8 cellular contexts compared by ENCODE assay signal in genomic region chrX:139204576-139204902, GRCh38.
A peak's percentile ranks its signal among the peaks of the same experiment; 100 is the strongest.
DNase-seq lines count a peak whose midpoint lies in the region; ATAC-seq and TF ChIP-seq lines count a peak whose summit lies in the region.

No MANE protein-coding gene starts in this region.

- H2BK120ac ChIP-seq in neuronal stem cell (ENCODE audit: low read depth, low read length) = no peak overlapping the region

- H3K4ac ChIP-seq in neuronal stem cell (ENCODE audit: low read length) = no peak overlapping the region

- TF ChIP-seq CTCF in BJ (IDR thresholded peaks at IDR 0.05; ENCODE audit: insufficient read depth, low read depth, low read length) (no peak), esophagus squamous epithelium (IDR thresholded peaks at IDR 0.05) (no peak)

- H2AFZ ChIP-seq in neuronal stem cell (ENCODE audit: low read length) = peak overlapping the region; percentile 87

- no peak overlapping the region for H4K91ac ChIP-seq in neuronal stem cell (ENCODE audit: low read depth, low read length, poor library complexity)

- peaks cover 8% of the 10 kb centered on the region for H3K27me3 ChIP-seq in BJ (ENCODE audit: control insufficient read depth, insufficient read depth, low read length)
- H3K27me3 ChIP-seq in MG63 = no peaks in the 10 kb centered on the region
- H3K27me3 ChIP-seq in esophagus squamous epithelium = peaks cover 0 to 45% (median 2%) of the 10 kb centered on the region in 4 donors
- H3K27me3 ChIP-seq in neuronal stem cell (ENCODE audit: control insufficient read depth in 3 of 3, insufficient read depth in 3 of 3, low read depth in 1 of 3, low read length in 3 of 3) = no peaks in the 10 kb centered on the region

- H3K23ac ChIP-seq in neuronal stem cell (ENCODE audit: low read depth, low read length, poor library complexity) = no peak overlapping the region

- no peak overlapping the region for H3K9ac ChIP-seq in neuronal stem cell (ENCODE audit: low read depth, low read length, poor library complexity)

- peak overlapping the region; percentile 42 to 82 (median 66) for H3K27ac ChIP-seq in esophagus squamous epithelium
- no peak overlapping the region for H3K27ac ChIP-seq in neuronal stem cell (replicated peaks; ENCODE audit: low read length)

- H2BK5ac ChIP-seq in neuronal stem cell (ENCODE audit: low read length) = no peak overlapping the region

- H3K14ac ChIP-seq in neuronal stem cell (ENCODE audit: low read length) = no peak overlapping the region

- H2AK5ac ChIP-seq in neuronal stem cell (ENCODE audit: low read depth, low read length) = no peak overlapping the region

- no peaks in the 10 kb centered on the region for H3K79me1 ChIP-seq in neuronal stem cell (ENCODE audit: low read depth, low read length)

- H3K9me3 ChIP-seq in MG63 = no peaks in the 10 kb centered on the region
- H3K9me3 ChIP-seq in esophagus squamous epithelium = no peaks in the 10 kb centered on the region
- H3K9me3 ChIP-seq in neuronal stem cell (replicated peaks in 1 of 2; ENCODE audit: control insufficient read depth in 2 of 2, insufficient read depth in 1 of 2, low read depth in 1 of 2, low read length in 2 of 2) = no peaks in the 10 kb centered on the region

- POLR2A ChIA-PET in BJ (lab: Charles Lee) = no interaction called here

- H3K18ac ChIP-seq in neuronal stem cell (ENCODE audit: low read length) = peak overlapping the region; percentile 95

- no peak for ATAC-seq in HG02870 (IDR thresholded peaks at IDR 0.05; ENCODE audit: unreplicated experiment)
- no peak for ATAC-seq in GM18505 (IDR thresholded peaks at IDR 0.05; ENCODE audit: unreplicated experiment)

- no peak overlapping the region for H2BK12ac ChIP-seq in neuronal stem cell (ENCODE audit: low read length)

- intact Hi-C loops in esophagus squamous epithelium (cut with DNase I) = no loop called here

- H3K36me3 ChIP-seq in BJ (ENCODE audit: control insufficient read depth, insufficient read depth, low read length) (no peaks in the 10 kb centered on the region), MG63 (no peaks in the 10 kb centered on the region), esophagus squamous epithelium (no peaks in the 10 kb centered on the region), neuronal stem cell (replicated peaks in 1 of 2; ENCODE audit: control insufficient read depth in 2 of 2, insufficient read depth in 2 of 2, low read length in 2 of 2) (no peaks in the 10 kb centered on the region)

- H3K4me1 ChIP-seq in esophagus squamous epithelium (peaks cover 0 to 51% (median 0%) of the 10 kb centered on the region in 3 donors), neuronal stem cell (ENCODE audit: control insufficient read depth in 2 of 2, insufficient read depth in 1 of 2, low read depth in 1 of 2, low read length in 2 of 2) (peaks cover 4 to 15% of the 10 kb centered on the region in 2 donors)

- no peak overlapping the region for H4K8ac ChIP-seq in neuronal stem cell (ENCODE audit: low read depth, low read length)

- no peak for DNase-seq in BJ (ENCODE audit: low read depth)
- DNase-seq in MG63 = no peak
- no peak for DNase-seq in esophagus squamous epithelium (lab: John Stamatoyannopoulos, UW)
- DNase-seq in neuronal stem cell (ENCODE audit: low spot score) = no peak
- DNase-seq in COLO829 (ENCODE audit: low spot score) = no peak
- no peak for DNase-seq in NCI-H2029 (lab: John Stamatoyannopoulos, UW)

- H3K4me3 ChIP-seq in BJ (ENCODE audit: low read depth, low read length) (peak overlapping the region; percentile 32), MG63 (peak overlapping the region; percentile 47), esophagus squamous epithelium (peak overlapping the region; percentile 35 to 69 (median 48)), neuronal stem cell (ENCODE audit: low read length in 2 of 2) (peak overlapping the region; percentile 53 to 83)

- CTCF ChIA-PET in BJ (lab: Yijun Ruan, JAX) = no interaction called here

- WGBS in esophagus squamous epithelium, 2 donors = 11% methylated on average over 13 of the region's 18 CpGs; no CpG with 5 or more reads in 1 of the 2 donors
- WGBS in neuronal stem cell (ENCODE audit: extremely low coverage in 2 of 2, insufficient read length in 2 of 2, insufficient replicate concordance in 1 of 2), 2 donors = no CpG with 5 or more reads among the region's 18 CpGs

- H3K4me2 ChIP-seq in neuronal stem cell (ENCODE audit: insufficient read depth, low read length, poor library complexity, severe bottlenecking) = peak overlapping the region; percentile 73

- H2BK15ac ChIP-seq in neuronal stem cell (ENCODE audit: low read length) = no peak overlapping the region

- TF ChIP-seq POLR2A in esophagus squamous epithelium (IDR thresholded peaks at IDR 0.05) = no peak
- TF ChIP-seq POLR2A in GM18505 (IDR thresholded peaks at IDR 0.05; ENCODE audit: borderline replicate concordance, extremely low read depth, insufficient read depth, insufficient read length) = no peak
